Comparison of ENCODE assay signal across 8 cellular contexts in genomic region chr1:247331172-247331525, GRCh38. TPM values are rescaled to one million over a fixed set of nuclear protein-coding genes. Genes with fewer than 3 reads are reported as not detected.
DNase-seq lines count a peak whose midpoint lies in the region; ATAC-seq and TF ChIP-seq lines count a peak whose summit lies in the region.

No MANE protein-coding gene starts in this region.

- H3K27ac ChIP-seq in angular gyrus (ENCODE audit: low read depth, low read length) (peak overlapping the region; percentile 80), right cardiac atrium (ENCODE audit: low read length) (peak overlapping the region; percentile 89)

- H3K4me3 ChIP-seq in right cardiac atrium (ENCODE audit: low read length) = peak overlapping the region; percentile 94

- H3K9me3 ChIP-seq in T-helper 17 cell (ENCODE audit: control insufficient read depth, low read length, poor library complexity, severe bottlenecking) (no peaks in the 10 kb centered on the region), right cardiac atrium (ENCODE audit: control insufficient read depth, low read length) (no peaks in the 10 kb centered on the region)

- H3K36me3 Mint-ChIP-seq in T-helper 17 cell (ENCODE audit: low read depth) = peaks cover 2% of the 10 kb centered on the region

- DNase-seq in NAMALWA (ENCODE audit: low spot score) = peak; percentile 79
- DNase-seq in T-helper 17 cell = peak; percentile 30 to 35 (median 32)
- peak; percentile 81 to 91 (median 90) for DNase-seq in right cardiac atrium
- DNase-seq in retina = peak; percentile 90
- no peak for DNase-seq in SHP77 treated with DMSO at 0.1 percent for 48 hours (lab: John Stamatoyannopoulos, UW)

- no peaks in the 10 kb centered on the region for H3K27me3 Mint-ChIP-seq in T-helper 17 cell

- intact Hi-C loops in right cardiac atrium (cut with DNase I) = loop anchor here in 1 of 4 donors (5.0 kb wide), 1 partner anchor 41 kb away; no protein-coding TSS in a partner anchor

- ATAC-seq in HG02571 (IDR thresholded peaks at IDR 0.05; ENCODE audit: unreplicated experiment) (peak; percentile 61), T-helper 17 cell (peak; percentile 77), right cardiac atrium (peak; percentile 83)

- under 1% methylated on average over 36 of the region's 36 CpGs for WGBS in right cardiac atrium

- H3K4me3 Mint-ChIP-seq in T-helper 17 cell = peak overlapping the region; percentile 96

- peaks cover 13% of the 10 kb centered on the region for H3K4me1 ChIP-seq in right cardiac atrium (ENCODE audit: control insufficient read depth, insufficient read depth, low read length)

- TF ChIP-seq POLR2A in GM10847 (IDR thresholded peaks at IDR 0.05; ENCODE audit: extremely low read depth, insufficient read length) = peak; percentile 11

- H3K27ac Mint-ChIP-seq in T-helper 17 cell = no peak overlapping the region

- H3K27me3 ChIP-seq in right cardiac atrium (ENCODE audit: control insufficient read depth, insufficient read depth) = no peaks in the 10 kb centered on the region

- peaks cover 18% of the 10 kb centered on the region for H3K4me1 Mint-ChIP-seq in T-helper 17 cell

RNA-seq across cellular contexts. Expression of gene ZNF496, which starts 0.5 kb away (rescaled TPM):
- total RNA-seq in T-helper 17 cell = 1 to 10 TPM; 5.4 to 8.1 TPM
- total RNA-seq in right cardiac atrium = 10 to 100 TPM; 16.9 to 19.5 (median 17.4) TPM
- 7.9 TPM for polyA plus RNA-seq in right cardiac atrium
